9 cellular contexts compared by ENCODE assay signal in the genomic region with DNA sequence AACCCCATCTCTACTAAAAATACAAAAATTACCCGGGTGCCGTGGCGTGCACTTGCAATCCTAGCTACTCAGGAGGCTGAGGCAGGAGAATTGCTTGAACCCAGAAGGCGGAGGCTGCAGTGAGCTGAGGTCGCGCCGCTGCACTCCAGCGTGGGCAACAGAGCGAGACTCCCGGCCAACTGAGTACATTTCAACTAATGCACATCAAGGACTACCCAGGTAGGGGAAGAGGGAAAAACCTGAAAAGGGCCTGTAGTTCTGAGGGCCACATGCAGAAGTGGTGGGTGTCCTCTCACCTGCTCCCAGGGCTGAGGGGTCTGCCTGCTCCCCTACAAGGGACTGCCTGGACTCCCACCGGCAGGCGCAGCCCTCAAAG. TPM values are rescaled to one million over a fixed set of nuclear protein-coding genes. Genes with fewer than 3 reads are reported as not detected.
A peak's percentile ranks its signal among the peaks of the same experiment; 100 is the strongest.
DNase-seq lines count a peak whose midpoint lies in the region; ATAC-seq and TF ChIP-seq lines count a peak whose summit lies in the region.
"Had no signal": no experiment of that assay in that cellular context is flagged by ENCODE, and none has a peak within 500 bp of the region (broad histone marks: within the 10 kb centered on the region; RNA-seq: fewer than 3 reads in every experiment).

No MANE protein-coding gene starts in this region.

- H3K36me3 Mint-ChIP-seq in activated naive CD4-positive, alpha-beta T cell treated with anti-CD3 and anti-CD28 coated beads, Interleukin-2, amount 50 U/mL, for 24 hours, result no peaks in the 10 kb centered on the region

- intact Hi-C loops in upper lobe of right lung (cut with DNase I) (no loop called here), aorta (cut with DNase I) (no loop called here)

- H3K4me3 ChIP-seq in cardiac fibroblast (replicated peaks in 1 of 2; ENCODE audit: low read depth in 2 of 2, low read length in 2 of 2) (peak overlapping the region; percentile 33 to 51), mesodermal cell (ENCODE audit: extremely low read depth, insufficient read depth, low read length, poor library complexity, severe bottlenecking) (peak overlapping the region; percentile 62), upper lobe of right lung (peak overlapping the region; percentile 69), aorta (ENCODE audit: low read length in 2 of 2) (no peak overlapping the region)

- no peaks in the 10 kb centered on the region for H3K9me3 Mint-ChIP-seq in activated naive CD4-positive, alpha-beta T cell treated with anti-CD3 and anti-CD28 coated beads, Interleukin-2, amount 50 U/mL, for 24 hours

- H3K27ac ChIP-seq in mesodermal cell (ENCODE audit: low read depth, low read length, severe bottlenecking), result peak overlapping the region; percentile 87
- H3K27ac ChIP-seq in upper lobe of right lung, result peak overlapping the region; percentile 93
- H3K27ac ChIP-seq in aorta (ENCODE audit: low read depth in 1 of 2, low read length in 2 of 2), result no peak overlapping the region

- no peaks in the 10 kb centered on the region for H3K27me3 ChIP-seq in upper lobe of right lung
- no peaks in the 10 kb centered on the region for H3K27me3 ChIP-seq in aorta (ENCODE audit: control insufficient read depth in 1 of 2, insufficient read depth in 2 of 2, low read length in 1 of 2)

- DNase-seq in activated naive CD4-positive, alpha-beta T cell treated with anti-CD3 and anti-CD28 coated beads, Interleukin-2, amount 50 U/mL, for 16 hours, result no peak
- DNase-seq in cardiac fibroblast (ENCODE audit: low read depth in 2 of 2), result no peak
- no peak for DNase-seq in upper lobe of right lung
- DNase-seq in HK-2 (ENCODE audit: unreplicated experiment), result no peak
- DNase-seq in middle frontal gyrus (ENCODE audit: extremely low spot score, low spot score), result no peak
- DNase-seq in aorta, result no peak

- peaks cover 25% of the 10 kb centered on the region for H3K4me1 ChIP-seq in mesodermal cell (ENCODE audit: control insufficient read depth, insufficient read depth, low read length, poor library complexity, severe bottlenecking)
- peaks cover 46% of the 10 kb centered on the region for H3K4me1 ChIP-seq in upper lobe of right lung
- H3K4me1 ChIP-seq in aorta (ENCODE audit: control insufficient read depth in 1 of 2, insufficient read depth in 2 of 2, low read length in 2 of 2), result no peaks in the 10 kb centered on the region

- H3K4me3 Mint-ChIP-seq in activated naive CD4-positive, alpha-beta T cell treated with anti-CD3 and anti-CD28 coated beads, Interleukin-2, amount 50 U/mL, for 24 hours, result peak overlapping the region; percentile 37

- H3K36me3 ChIP-seq in mesodermal cell (ENCODE audit: control insufficient read depth, insufficient read depth, low read length) (no peaks in the 10 kb centered on the region), upper lobe of right lung (no peaks in the 10 kb centered on the region), aorta (ENCODE audit: control insufficient read depth in 1 of 2, insufficient read depth in 2 of 2, low read length in 1 of 2) (no peaks in the 10 kb centered on the region)

- H3K27ac Mint-ChIP-seq in activated naive CD4-positive, alpha-beta T cell treated with anti-CD3 and anti-CD28 coated beads, Interleukin-2, amount 50 U/mL, for 24 hours, result peak overlapping the region; percentile 3

- TF ChIP-seq CTCF in cardiac fibroblast (IDR thresholded peaks at IDR 0.05; ENCODE audit: low read depth, low read length) (no peak), upper lobe of right lung (IDR thresholded peaks at IDR 0.05) (no peak)

- ATAC-seq in upper lobe of right lung (no peak), aorta (ENCODE audit: low FRiP score) (no peak)

- peaks cover 56% of the 10 kb centered on the region for H3K4me1 Mint-ChIP-seq in activated naive CD4-positive, alpha-beta T cell treated with anti-CD3 and anti-CD28 coated beads, Interleukin-2, amount 50 U/mL, for 24 hours

- WGBS in mesodermal cell (ENCODE audit: insufficient coverage in 2 of 2), 2 experiments, result 65 to 94% methylated on average over 4 to 5 of the region's 12 CpGs
- WGBS in aorta, 2 donors, result 81% methylated on average over 12 of the region's 12 CpGs

- no peaks in the 10 kb centered on the region for H3K9me3 ChIP-seq in mesodermal cell (ENCODE audit: control insufficient read depth, low read length)
- H3K9me3 ChIP-seq in upper lobe of right lung, result no peaks in the 10 kb centered on the region
- H3K9me3 ChIP-seq in aorta (ENCODE audit: control insufficient read depth, low read length), result no peaks in the 10 kb centered on the region

- no peaks in the 10 kb centered on the region for H3K27me3 Mint-ChIP-seq in activated naive CD4-positive, alpha-beta T cell treated with anti-CD3 and anti-CD28 coated beads, Interleukin-2, amount 50 U/mL, for 24 hours

RNA-seq across cellular contexts. Expression of gene SLC16A5, which starts 0.6 kb away (rescaled TPM):
- polyA plus RNA-seq in mesodermal cell (2013, experiment 1 of 2), result 20.1 TPM
- 19.1 TPM for polyA plus RNA-seq in mesodermal cell (2013, experiment 2 of 2)
- total RNA-seq in upper lobe of right lung (40.5 TPM), aorta (10 to 100 TPM in 1 of 2 donors, 1 to 10 TPM in 1; 5.6 to 11.4 TPM)
- polyA plus RNA-seq in aorta, result 1 to 10 TPM; 7.8 to 7.9 TPM
- total RNA-seq: Daoy had no signal

RNA-seq across cellular contexts. Expression of gene ARMC7, which starts 22.6 kb away (rescaled TPM):
- polyA plus RNA-seq in mesodermal cell (2013, experiment 1 of 2), result 10.1 TPM
- 10.2 TPM for polyA plus RNA-seq in mesodermal cell (2013, experiment 2 of 2)
- total RNA-seq in upper lobe of right lung, result 18.0 TPM
- 10 to 100 TPM in 1 of 2 donors, 1 to 10 TPM in 1; 8.7 to 19.4 TPM for total RNA-seq in aorta
- 1 to 10 TPM; 4.9 to 8.6 TPM for polyA plus RNA-seq in aorta

RNA-seq across cellular contexts. Expression of gene KCTD2, which starts 40.1 kb away (rescaled TPM):
- polyA plus RNA-seq in mesodermal cell (2013, experiment 1 of 2), result 22.7 TPM
- polyA plus RNA-seq in mesodermal cell (2013, experiment 2 of 2), result 19.3 TPM
- total RNA-seq in upper lobe of right lung, result 25.3 TPM
- total RNA-seq in aorta, result 10 to 100 TPM; 21.4 to 26.4 TPM
- 10 to 100 TPM; 13.9 to 14.9 TPM for polyA plus RNA-seq in aorta

RNA-seq across cellular contexts. Expression of gene ATP5PD, which starts 40.4 kb away (rescaled TPM):
- 183 TPM for polyA plus RNA-seq in mesodermal cell (2013, experiment 1 of 2)
- 197 TPM for polyA plus RNA-seq in mesodermal cell (2013, experiment 2 of 2)
- total RNA-seq in upper lobe of right lung, result 155 TPM
- total RNA-seq in aorta, result 100 to 1,000 TPM; 136 to 149 TPM
- polyA plus RNA-seq in aorta, result 100 to 1,000 TPM; 349 to 520 TPM

RNA-seq across cellular contexts. Expression of gene NT5C, which starts 44.4 kb away (rescaled TPM):
- 51.3 TPM for polyA plus RNA-seq in mesodermal cell (2013, experiment 1 of 2)
- 43.2 TPM for polyA plus RNA-seq in mesodermal cell (2013, experiment 2 of 2)
- total RNA-seq in upper lobe of right lung (35.8 TPM), aorta (10 to 100 TPM; 24.7 to 29.6 TPM)
- 10 to 100 TPM; 28.7 to 93.0 TPM for polyA plus RNA-seq in aorta

Comparison
In these comparisons a context has a peak if more than half of its experiments do, and no peak if none do; other contexts are left out.
1. H3K4me3 ChIP-seq: peak in cardiac fibroblast (2 of 2), mesodermal cell (single experiment) and upper lobe of right lung (single experiment); none in aorta (0 of 2).
2. H3K27ac ChIP-seq: peak in mesodermal cell (single experiment) and upper lobe of right lung (single experiment); none in aorta (0 of 2).